15 cellular contexts compared by ENCODE assay signal in genomic region chr3:172367205-172368105, GRCh38.
DNase-seq lines count a peak whose midpoint lies in the region; FAIRE-seq and TF ChIP-seq lines count a peak whose summit lies in the region.
"Had no signal": no experiment of that assay in that cellular context is flagged by ENCODE, and none has a peak within 500 bp of the region (broad histone marks: within the 10 kb centered on the region; RNA-seq: fewer than 3 reads in every experiment).

No MANE protein-coding gene starts in this region.

- H3K14ac ChIP-seq in mesenchymal stem cell (ENCODE audit: low read length in 2 of 2): no peak overlapping the region

- H3K4me1 ChIP-seq in mesenchymal stem cell (ENCODE audit: control insufficient read depth, insufficient read depth, low read depth, low read length): peaks cover 8% of the 10 kb centered on the region

- peaks cover 18% of the 10 kb centered on the region for H3K79me1 ChIP-seq in mesenchymal stem cell (replicated peaks; ENCODE audit: low read length, poor library complexity, severe bottlenecking)

- no peak overlapping the region for H3K18ac ChIP-seq in mesenchymal stem cell (ENCODE audit: low read depth in 1 of 2, low read length in 2 of 2)

- TF ChIP-seq POLR2A in H54 (IDR thresholded peaks at IDR 0.05; ENCODE audit: low read depth, low read length): no peak

- peaks cover 36% of the 10 kb centered on the region for H3K36me3 Mint-ChIP-seq in chondrocyte (ENCODE audit: low read depth)

- H3K36me3 ChIP-seq in mesenchymal stem cell (ENCODE audit: control insufficient read depth in 1 of 2, insufficient read depth in 2 of 2, low read depth in 1 of 2, low read length in 2 of 2): peaks cover 15 to 99% of the 10 kb centered on the region in 2 experiments

- no peaks in the 10 kb centered on the region for H3K27me3 Mint-ChIP-seq in chondrocyte (ENCODE audit: low read depth)
- H3K27me3 Mint-ChIP-seq: activated T-helper 17 cell treated with anti-CD3 and anti-CD28 coated beads, Interleukin-2, amount 50 U/mL, for 72 hours had no signal

- no peak overlapping the region for H4K8ac ChIP-seq in mesenchymal stem cell (ENCODE audit: low read length)

- no peak overlapping the region for H3K23ac ChIP-seq in mesenchymal stem cell (ENCODE audit: low read length in 2 of 2)

- no peak for TF ChIP-seq CTCF in chondrocyte (IDR thresholded peaks at IDR 0.05)

- no peak overlapping the region for H2AFZ ChIP-seq in mesenchymal stem cell (ENCODE audit: low read depth, low read length)

- H3K4me3 ChIP-seq in mesenchymal stem cell (ENCODE audit: insufficient read depth in 1 of 2, low read depth in 1 of 2, low read length in 2 of 2): no peak overlapping the region
- H3K4me3 ChIP-seq: MG63, vagina had no signal

- H3K4me1 Mint-ChIP-seq in chondrocyte (ENCODE audit: low read depth): peaks cover 17% of the 10 kb centered on the region
- H3K4me1 Mint-ChIP-seq: activated T-helper 17 cell treated with anti-CD3 and anti-CD28 coated beads, Interleukin-2, amount 50 U/mL, for 72 hours had no signal

- H3K4me2 ChIP-seq in mesenchymal stem cell (ENCODE audit: low read length, poor library complexity, severe bottlenecking): peak overlapping the region; percentile 27

- H3K27ac Mint-ChIP-seq in chondrocyte (ENCODE audit: unreplicated experiment): peak overlapping the region; percentile 57
- H3K27ac Mint-ChIP-seq: activated T-helper 17 cell treated with anti-CD3 and anti-CD28 coated beads, Interleukin-2, amount 50 U/mL, for 72 hours; T-helper 1 cell treated with Interleukin-12 subunit alpha and Interleukin-12 subunit beta and Interleukin-4 antibody, amounts not matched to agents 30 μg/mL and 1 μg/mL, for 36 hours had no signal

- DNase-seq in Daoy (ENCODE audit: low read depth) (peak; percentile 23), NCI-H2227 treated with DMSO at 0.1 percent for 48 hours (lab: John Stamatoyannopoulos, UW) (peak; percentile 39), chondrocyte (ENCODE audit: low spot score) (no peak), mesenchymal stem cell (peak; percentile 82), putamen (ENCODE audit: low spot score) (no peak), SIG-M5 (lab: John Stamatoyannopoulos, UW) (no peak), H54 (ENCODE audit: insufficient read length, low spot score) (no peak), AML-193 (lab: John Stamatoyannopoulos, UW) (no peak)
- DNase-seq: DMS53; MG63; NCI-H446 treated with DMSO at 0.1 percent for 48 hours; stimulated activated naive CD8-positive, alpha-beta T cell treated with anti-CD3 and anti-CD28 coated beads, Interleukin-15, Interleukin-2, amounts not matched to agents 100 U/mL and 50 U/mL, for 24 hours had no signal

- H4K91ac ChIP-seq in mesenchymal stem cell (ENCODE audit: low read length): no peak overlapping the region

- H3K9me3 ChIP-seq in mesenchymal stem cell (ENCODE audit: control insufficient read depth, low read length): no peaks in the 10 kb centered on the region
- H3K9me3 ChIP-seq: MG63, vagina had no signal

- H2BK120ac ChIP-seq in mesenchymal stem cell (ENCODE audit: low read depth, low read length): no peak overlapping the region

- peak overlapping the region; percentile 85 for H3K27ac ChIP-seq in mesenchymal stem cell (ENCODE audit: low read length, poor library complexity, severe bottlenecking)
- H3K27ac ChIP-seq: vagina had no signal

- no peak overlapping the region for H3K9ac ChIP-seq in mesenchymal stem cell (ENCODE audit: low read length)

- H3K4ac ChIP-seq in mesenchymal stem cell (ENCODE audit: low read depth in 1 of 2, low read length in 2 of 2): no peak overlapping the region

- no peaks in the 10 kb centered on the region for H3K27me3 ChIP-seq in mesenchymal stem cell (ENCODE audit: control insufficient read depth in 1 of 2, insufficient read depth in 1 of 2, low read length in 2 of 2)
- H3K27me3 ChIP-seq: MG63, vagina had no signal

- H2BK15ac ChIP-seq in mesenchymal stem cell (ENCODE audit: low read depth, poor library complexity, severe bottlenecking): no peak overlapping the region

- H2BK5ac ChIP-seq in mesenchymal stem cell (ENCODE audit: low read depth, low read length, poor library complexity, severe bottlenecking): peak overlapping the region; percentile 51

- H3K9me3 Mint-ChIP-seq in chondrocyte (ENCODE audit: low read depth): no peaks in the 10 kb centered on the region
- H3K9me3 Mint-ChIP-seq: activated T-helper 17 cell treated with anti-CD3 and anti-CD28 coated beads, Interleukin-2, amount 50 U/mL, for 72 hours; T-helper 1 cell treated with Interleukin-12 subunit alpha and Interleukin-12 subunit beta and Interleukin-4 antibody, amounts not matched to agents 30 μg/mL and 1 μg/mL, for 36 hours had no signal

- FAIRE-seq in H54 (lab: Jason Lieb, UNC): no peak

- H2AK5ac ChIP-seq in mesenchymal stem cell (ENCODE audit: low read length, severe bottlenecking): no peak overlapping the region

- H3K4me3 Mint-ChIP-seq in chondrocyte (ENCODE audit: unreplicated experiment): no peak overlapping the region
- H3K4me3 Mint-ChIP-seq: activated T-helper 17 cell treated with anti-CD3 and anti-CD28 coated beads, Interleukin-2, amount 50 U/mL, for 72 hours; T-helper 1 cell treated with Interleukin-12 subunit alpha and Interleukin-12 subunit beta and Interleukin-4 antibody, amounts not matched to agents 30 μg/mL and 1 μg/mL, for 36 hours had no signal

- no peak overlapping the region for H2BK12ac ChIP-seq in mesenchymal stem cell (ENCODE audit: low read length in 2 of 2)

- WGBS in mesenchymal stem cell: 35% methylated on average over 8 of the region's 9 CpGs

Comparison
In these comparisons a context has a peak if more than half of its experiments do, and no peak if none do; other contexts are left out.
1. DNase-seq: peak in Daoy (single experiment), NCI-H2227 treated with DMSO at 0.1 percent for 48 hours (single experiment) and mesenchymal stem cell (single experiment); none in chondrocyte (single experiment), putamen (single experiment), SIG-M5 (single experiment), H54 (single experiment) and AML-193 (0 of 2).